In genomic region chr1:150148834-150149489, GRCh38 we compare ENCODE assay signal across 1 cellular context.
TF ChIP-seq lines count a peak whose summit lies in the region.

No MANE protein-coding gene starts in this region.

TF ChIP-seq in HEK293, 187 proteins besides CTCF, POLR2A, EP300 and RAD21 (continued from another document):
- no peak for TF ChIP-seq PRDM10 (tag by site-specific recombination; IDR thresholded peaks at IDR 0.05)
- no peak for TF ChIP-seq HIC1 (tag by site-specific recombination; IDR thresholded peaks at IDR 0.05)
- no peak for TF ChIP-seq ZNF391 (tag by site-specific recombination; IDR thresholded peaks at IDR 0.05; ENCODE audit: borderline replicate concordance, low read depth)
- no peak for TF ChIP-seq ZNF626 (tag by site-specific recombination; IDR thresholded peaks at IDR 0.05)
- TF ChIP-seq ZNF133 (tag by site-specific recombination; IDR thresholded peaks at IDR 0.05) = no peak
- TF ChIP-seq ZNF398 (tag by site-specific recombination; IDR thresholded peaks at IDR 0.05) = no peak
- no peak for TF ChIP-seq SETDB1 (IDR thresholded peaks at IDR 0.05; ENCODE audit: insufficient read length, low read length)
- TF ChIP-seq INSM2 (tag by site-specific recombination; IDR thresholded peaks at IDR 0.05) = no peak
- TF ChIP-seq OSR2 (tag by site-specific recombination; IDR thresholded peaks at IDR 0.05) = no peak
- TF ChIP-seq SP7 (tag by site-specific recombination; IDR thresholded peaks at IDR 0.05) = 0 out of 2 replicates have a peak, but pooled peaks have one; percentile 32
TF ChIP-seq in HEK293: peak in this region for 11.
